Comparison of ENCODE assay signal across 22 cellular contexts in the genomic region with DNA sequence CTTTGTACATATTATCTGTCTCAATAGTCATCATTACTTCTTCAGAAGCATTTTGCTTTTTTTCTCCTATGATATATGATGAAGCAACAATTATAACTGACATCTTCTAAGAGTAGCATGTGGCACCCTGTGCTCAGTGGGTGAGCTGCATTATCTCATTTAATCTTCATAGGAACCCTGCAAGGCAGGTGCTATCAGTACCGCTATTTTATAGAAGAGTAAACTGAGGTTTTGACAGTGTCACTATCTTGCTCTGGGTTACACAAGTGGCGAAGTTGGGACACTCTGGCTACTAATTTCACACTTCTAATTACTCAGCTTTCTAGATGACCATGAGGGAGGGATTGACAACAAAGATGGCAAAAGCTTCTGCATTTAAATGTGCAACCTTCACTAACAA.
"Had no signal": no experiment of that assay in that cellular context is flagged by ENCODE, and none has a peak within 500 bp of the region (broad histone marks: within the 10 kb centered on the region; RNA-seq: fewer than 3 reads in every experiment).

No MANE protein-coding gene starts in this region.

- ATAC-seq: activated CD4-positive, CD25-positive, alpha-beta regulatory T cell treated with anti-CD3 and anti-CD28 coated beads, Interleukin-2, amount 50 U/mL, for 24 hours; activated naive CD4-positive, alpha-beta T cell treated with anti-CD3 and anti-CD28 coated beads, Interleukin-2, amount 50 U/mL, for 72 hours; heart left ventricle; left lung; stimulated activated naive CD8-positive, alpha-beta T cell treated with anti-CD3 and anti-CD28 coated beads, Interleukin-15, amount 100 ng/mL, for 72 hours had no signal

- H3K4me3 ChIP-seq: adrenal gland, breast epithelium, heart left ventricle, left lung, suprapubic skin, transverse colon, uterus had no signal

- H3K4me1 Mint-ChIP-seq: neural crest cell had no signal

- H3K27ac Mint-ChIP-seq: activated naive CD4-positive, alpha-beta T cell treated with anti-CD3 and anti-CD28 coated beads, Interleukin-2, amount 50 U/mL, for 72 hours; progenitor cell of endocrine pancreas; stimulated activated naive CD8-positive, alpha-beta T cell treated with anti-CD3 and anti-CD28 coated beads, Interleukin-15, amount 100 ng/mL, for 72 hours had no signal

- H3K4me3 Mint-ChIP-seq: neural crest cell; stimulated activated naive CD8-positive, alpha-beta T cell treated with anti-CD3 and anti-CD28 coated beads, Interleukin-15, amount 100 ng/mL, for 72 hours had no signal

- H3K27me3 Mint-ChIP-seq: progenitor cell of endocrine pancreas; stimulated activated naive CD8-positive, alpha-beta T cell treated with anti-CD3 and anti-CD28 coated beads, Interleukin-15, amount 100 ng/mL, for 72 hours had no signal

- H3K9me3 Mint-ChIP-seq: activated naive CD4-positive, alpha-beta T cell treated with anti-CD3 and anti-CD28 coated beads, Interleukin-2, amount 50 U/mL, for 72 hours; neural crest cell; stimulated activated naive CD8-positive, alpha-beta T cell treated with anti-CD3 and anti-CD28 coated beads, Interleukin-15, amount 100 ng/mL, for 72 hours had no signal

- H3K27ac ChIP-seq: adrenal gland, breast epithelium, suprapubic skin, transverse colon, uterus had no signal

- H3K27me3 ChIP-seq: adrenal gland, breast epithelium, heart left ventricle, left lung, suprapubic skin, transverse colon, uterus had no signal

- DNase-seq: activated CD8-positive, alpha-beta memory T cell treated with anti-CD3 and anti-CD28 coated beads for 24 hours; activated CD8-positive, alpha-beta memory T cell treated with anti-CD3 and anti-CD28 coated beads, Interleukin-2, amount 50 U/mL, for 48 hours; activated gamma-delta T cell; activated T-cell treated with anti-CD3 and anti-CD28 coated beads, Interleukin-2, amount 50 U/mL, for 48 hours; adrenal gland; cerebellar nuclear complex; cortex of kidney; effector CD4-positive, alpha-beta T cell; heart left ventricle; left lung; stimulated activated CD4-positive, alpha-beta T cell treated with anti-CD3 and anti-CD28 coated beads, Interleukin-12 subunit alpha, Interleukin-12 subunit beta, amount 100 ng/mL, for 4 hours; stimulated activated CD4-positive, alpha-beta T cell treated with anti-CD3 and anti-CD28 coated beads, Interleukin-2, amount 100 ng/mL, for 24 hours; stimulated activated naive CD8-positive, alpha-beta T cell treated with anti-CD3 and anti-CD28 coated beads, Interleukin-15, amount 100 ng/mL, for 72 hours; T1000; transverse colon; uterus had no signal

- H3K4me1 ChIP-seq: adrenal gland, breast epithelium, suprapubic skin, transverse colon, uterus had no signal

- H3K9me3 ChIP-seq: adrenal gland, breast epithelium, heart left ventricle, left lung, suprapubic skin, transverse colon, uterus had no signal

- H3K36me3 ChIP-seq: adrenal gland, breast epithelium, heart left ventricle, left lung, suprapubic skin, transverse colon, uterus had no signal
